ENCODE assay signal across 23 cellular contexts in the genomic region with DNA sequence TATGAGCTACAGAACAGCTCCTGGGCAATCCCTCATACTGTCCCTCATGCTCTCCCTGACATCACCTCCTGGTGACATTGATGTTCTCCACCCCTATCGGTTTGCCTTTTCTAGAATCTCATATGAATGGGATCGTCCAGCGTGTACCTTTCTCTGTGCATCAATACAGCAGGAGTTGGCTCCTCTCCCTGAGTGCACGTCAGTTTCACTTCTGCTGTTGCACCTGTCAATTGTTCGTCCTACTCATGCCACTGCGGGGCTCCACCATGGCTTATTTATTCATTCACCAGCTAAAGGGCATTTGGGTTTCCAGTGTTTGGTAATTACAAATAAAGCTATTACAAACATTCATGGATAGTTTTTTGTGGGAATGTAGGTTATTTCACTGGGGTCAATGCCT.
"Had no signal": no experiment of that assay in that cellular context is flagged by ENCODE, and none has a peak within 500 bp of the region (broad histone marks: within the 10 kb centered on the region; RNA-seq: fewer than 3 reads in every experiment).

No MANE protein-coding gene starts in this region.

- H3K27ac ChIP-seq: epithelial cell of prostate, gastrocnemius medialis, lower lobe of right lung, prostate gland, right atrium auricular region, sigmoid colon, stomach, thyroid gland, vagina had no signal

- DNase-seq: effector CD8-positive, alpha-beta T cell; endodermal cell; foreskin fibroblast; gastrocnemius medialis; head of caudate nucleus; left ventricle myocardium superior; lower lobe of right lung; naive thymus-derived CD8-positive, alpha-beta T cell; nephron progenitor cell; nucleus accumbens; sigmoid colon; stimulated activated CD4-positive, alpha-beta T cell treated with anti-CD3 and anti-CD28 coated beads, Interleukin-2, amount 100 ng/mL, for 24 hours; stimulated activated CD4-positive, alpha-beta T cell treated with anti-CD3 and anti-CD28 coated beads, Interleukin-4, amount 100 ng/mL, for 24 hours; stimulated activated naive CD4-positive, alpha-beta T cell treated with Interleukin-2 at 50 U/mL for 16 hours; stomach; thyroid gland; trophoblast cell had no signal

- H3K4me3 ChIP-seq: gastrocnemius medialis, lower lobe of right lung, prostate gland, right atrium auricular region, sigmoid colon, stomach, thyroid gland, vagina had no signal

- ATAC-seq: esophagus mucosa; gastrocnemius medialis; left ventricle myocardium superior; lower lobe of right lung; naive thymus-derived CD8-positive, alpha-beta T cell; stimulated activated effector memory CD8-positive, alpha-beta T cell treated with anti-CD3 and anti-CD28 coated beads, Interleukin-12 subunit alpha, Interleukin-12 subunit beta, amount 100 ng/mL, for 72 hours had no signal

- H3K36me3 ChIP-seq: gastrocnemius medialis, lower lobe of right lung, prostate gland, right atrium auricular region, sigmoid colon, stomach, thyroid gland, vagina had no signal

- H3K4me1 ChIP-seq: gastrocnemius medialis, lower lobe of right lung, prostate gland, right atrium auricular region, sigmoid colon, stomach, thyroid gland, vagina had no signal

- H3K9me3 ChIP-seq: gastrocnemius medialis, prostate gland, right atrium auricular region, thyroid gland, vagina had no signal

- H3K27me3 ChIP-seq: gastrocnemius medialis, right atrium auricular region, sigmoid colon, stomach, thyroid gland, vagina had no signal
